ENCODE assay signal across 17 cellular contexts in the genomic region with DNA sequence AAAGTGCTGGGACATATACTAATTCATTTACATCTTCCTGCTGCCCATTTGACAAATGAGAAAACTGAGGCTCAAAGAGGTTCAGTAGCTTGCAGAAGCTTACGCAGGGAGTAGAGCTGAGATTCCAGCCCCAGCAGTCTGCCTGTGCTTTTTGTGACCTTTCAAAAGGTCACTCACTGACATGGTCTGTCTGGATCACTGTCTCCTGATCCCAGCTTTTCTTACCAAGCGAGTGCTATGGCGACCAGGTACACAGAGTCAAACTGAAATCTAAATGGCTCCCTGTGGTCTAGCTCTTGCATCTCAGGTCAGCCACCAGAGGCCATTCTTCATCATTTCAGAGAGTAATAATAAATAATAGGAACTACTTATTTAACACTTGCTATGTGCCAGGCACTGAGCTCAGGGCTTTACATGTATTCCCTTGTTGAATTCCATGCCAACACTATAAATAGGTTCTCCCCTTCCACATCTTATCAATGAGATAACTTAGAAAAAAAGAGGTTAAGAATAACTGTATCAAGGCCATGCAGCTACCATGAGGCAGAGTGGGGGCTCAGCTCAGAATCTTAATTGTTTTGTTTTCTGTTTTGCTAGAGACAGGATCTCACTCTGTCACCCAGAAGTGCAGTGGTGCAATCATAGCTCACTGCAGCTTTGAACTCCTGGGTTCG.
DNase-seq lines count a peak whose midpoint lies in the region; ATAC-seq and TF ChIP-seq lines count a peak whose summit lies in the region.
"Had no signal": no experiment of that assay in that cellular context is flagged by ENCODE, and none has a peak within 500 bp of the region (broad histone marks: within the 10 kb centered on the region; RNA-seq: fewer than 3 reads in every experiment).

No MANE protein-coding gene starts in this region.

- H3K27me3 Mint-ChIP-seq in GM23338 (ENCODE audit: insufficient read depth, low read depth, poor library complexity) = peaks cover 4% of the 10 kb centered on the region
- H3K27me3 Mint-ChIP-seq in CD4-positive, alpha-beta memory T cell = no peaks in the 10 kb centered on the region
- H3K27me3 Mint-ChIP-seq: CD4-positive, CD25-positive, alpha-beta regulatory T cell had no signal

- H2BK120ac ChIP-seq in mesendoderm (ENCODE audit: low read depth, low read length) = no peak overlapping the region

- H3K4me2 ChIP-seq in GM23338 (no peak overlapping the region), mesendoderm (ENCODE audit: low read length) (no peak overlapping the region)

- H3K4me3 Mint-ChIP-seq in GM23338 = no peak overlapping the region
- no peak overlapping the region for H3K4me3 Mint-ChIP-seq in CD4-positive, alpha-beta memory T cell
- H3K4me3 Mint-ChIP-seq: CD4-positive, CD25-positive, alpha-beta regulatory T cell had no signal

- no peak overlapping the region for H3K4ac ChIP-seq in mesendoderm (ENCODE audit: low read depth, low read length)

- CTCF ChIA-PET in CD4-positive, alpha-beta memory T cell (lab: Charles Lee; ENCODE audit: partially characterized antibody) = no interaction called here

- peaks cover 7% of the 10 kb centered on the region for H3K9me2 ChIP-seq in GM23338 (ENCODE audit: insufficient read depth)

- H2AFZ ChIP-seq in GM23338 = no peak overlapping the region

- H2AK5ac ChIP-seq in mesendoderm (ENCODE audit: low read length) = no peak overlapping the region

- H3K23ac ChIP-seq in mesendoderm (ENCODE audit: low read length) = no peak overlapping the region

- no peak overlapping the region for H2BK15ac ChIP-seq in mesendoderm (replicated peaks; ENCODE audit: low read depth)

- no peaks in the 10 kb centered on the region for H3K9me3 Mint-ChIP-seq in GM23338
- peaks cover 2 to 34% (median 23%) of the 10 kb centered on the region in 8 donors for H3K9me3 Mint-ChIP-seq in CD4-positive, alpha-beta memory T cell

- DNase-seq in Right ventricle myocardium superior (no peak), left cardiac atrium (no peak), GM23338 (ENCODE audit: low spot score) (peak; percentile 6), left ventricle myocardium inferior (no peak), mesendoderm (peak; percentile 58), mucosa of descending colon (no peak)
- no peak for DNase-seq in CD4-positive, alpha-beta memory T cell
- DNase-seq: ACHN; BE2C; C1 segment of cervical spinal cord; Caco-2; CD4-positive, CD25-positive, alpha-beta regulatory T cell; GF-D8; GOT3; H7 had no signal

- no peaks in the 10 kb centered on the region for H3K79me1 ChIP-seq in mesendoderm (ENCODE audit: low read length)

- H3K56ac ChIP-seq in mesendoderm (ENCODE audit: low read length) = no peak overlapping the region

- H3K9me3 ChIP-seq in left ventricle myocardium inferior (replicated peaks) (peaks cover 13% of the 10 kb centered on the region), mucosa of descending colon (peaks cover 33% of the 10 kb centered on the region)
- no peaks in the 10 kb centered on the region for H3K9me3 ChIP-seq in CD4-positive, alpha-beta memory T cell (ENCODE audit: control insufficient read depth in 1 of 2, low read length in 2 of 2)
- H3K9me3 ChIP-seq: BE2C, Caco-2 had no signal

- no peak overlapping the region for H4K5ac ChIP-seq in mesendoderm (ENCODE audit: low read length)

- H3K27me3 ChIP-seq in GM23338 (ENCODE audit: insufficient read depth) = no peaks in the 10 kb centered on the region
- no peaks in the 10 kb centered on the region for H3K27me3 ChIP-seq in left ventricle myocardium inferior (ENCODE audit: low read depth)
- no peaks in the 10 kb centered on the region for H3K27me3 ChIP-seq in mesendoderm (ENCODE audit: insufficient read depth, low read length, poor library complexity)
- H3K27me3 ChIP-seq in CD4-positive, alpha-beta memory T cell (ENCODE audit: insufficient read depth, low read length) = no peaks in the 10 kb centered on the region
- H3K27me3 ChIP-seq: BE2C had no signal

- no peak overlapping the region for H3K27ac Mint-ChIP-seq in GM23338
- no peak overlapping the region for H3K27ac Mint-ChIP-seq in CD4-positive, alpha-beta memory T cell
- H3K27ac Mint-ChIP-seq: CD4-positive, CD25-positive, alpha-beta regulatory T cell had no signal

- TF ChIP-seq CTCF in GM23338 (conservative IDR thresholded peaks at IDR 0.05; ENCODE audit: low read depth in 2 of 2) (no peak), left ventricle myocardium inferior (IDR thresholded peaks at IDR 0.05; ENCODE audit: borderline replicate concordance) (no peak), mucosa of descending colon (IDR thresholded peaks at IDR 0.05) (no peak)

- H3K18ac ChIP-seq in mesendoderm (ENCODE audit: low read length) = no peak overlapping the region

- WGBS in mesendoderm (ENCODE audit: extremely low coverage, insufficient coverage, low lambda C conversion rate) = no CpG with 5 or more reads among the region's 4 CpGs

- ATAC-seq in Right ventricle myocardium superior (ENCODE audit: poor library complexity) = peak; percentile 76
- ATAC-seq in left cardiac atrium = no peak
- no peak for ATAC-seq in GM23338
- no peak for ATAC-seq in mucosa of descending colon
- no peak for ATAC-seq in HG02885 (IDR thresholded peaks at IDR 0.05; ENCODE audit: poor library complexity, unreplicated experiment)

- H3K4me3 ChIP-seq in GM23338 = no peak overlapping the region
- no peak overlapping the region for H3K4me3 ChIP-seq in left ventricle myocardium inferior
- H3K4me3 ChIP-seq in mesendoderm (ENCODE audit: low read length) = no peak overlapping the region
- H3K4me3 ChIP-seq in mucosa of descending colon = no peak overlapping the region
- no peak overlapping the region for H3K4me3 ChIP-seq in CD4-positive, alpha-beta memory T cell (ENCODE audit: low read length in 2 of 2)

- no peak overlapping the region for H2BK5ac ChIP-seq in mesendoderm (ENCODE audit: low read length)

- 0 out of 2 replicates have a peak, but pooled peaks cover 10% of the 10 kb centered on the region for H3K4me1 ChIP-seq in GM23338 (ENCODE audit: insufficient read depth)
- H3K4me1 ChIP-seq in left ventricle myocardium inferior = peaks cover 16% of the 10 kb centered on the region
- H3K4me1 ChIP-seq in mesendoderm (ENCODE audit: control insufficient read depth, low read depth, low read length) = no peaks in the 10 kb centered on the region
- H3K4me1 ChIP-seq in mucosa of descending colon (ENCODE audit: low read depth) = no peaks in the 10 kb centered on the region
- no peaks in the 10 kb centered on the region for H3K4me1 ChIP-seq in CD4-positive, alpha-beta memory T cell (ENCODE audit: insufficient read depth, low read length)
- H3K4me1 ChIP-seq: BE2C, Caco-2 had no signal

- H3K79me2 ChIP-seq in GM23338 (replicated peaks; ENCODE audit: insufficient read depth) (no peaks in the 10 kb centered on the region), mesendoderm (ENCODE audit: control insufficient read depth, insufficient read depth, low read length) (no peaks in the 10 kb centered on the region)

- POLR2A ChIA-PET in CD4-positive, alpha-beta memory T cell (lab: Charles Lee; ENCODE audit: partially characterized antibody) = no interaction called here

- no peaks in the 10 kb centered on the region for H4K20me1 ChIP-seq in GM23338 (replicated peaks; ENCODE audit: insufficient read depth)

- H3K27ac ChIP-seq in GM23338 (ENCODE audit: low read depth) (no peak overlapping the region), left ventricle myocardium inferior (replicated peaks) (peak overlapping the region; percentile 73), mesendoderm (ENCODE audit: low read depth, low read length) (no peak overlapping the region)
- no peak overlapping the region for H3K27ac ChIP-seq in CD4-positive, alpha-beta memory T cell (ENCODE audit: low read depth, low read length)
- H3K27ac ChIP-seq: HL-60 had no signal

- intact Hi-C loops in Right ventricle myocardium superior (cut with DNase I) = no loop called here
- intact Hi-C loops in left cardiac atrium (cut with DNase I) = no loop called here
- intact Hi-C loops in left ventricle myocardium inferior (cut with micrococcal nuclease) = no loop called here
- intact Hi-C loops in mucosa of descending colon (cut with DNase I, micrococcal nuclease) = no loop called here
- intact Hi-C loops in CD4-positive, alpha-beta memory T cell (cut with micrococcal nuclease) = no loop called here

- H3K9ac ChIP-seq in mesendoderm (ENCODE audit: low read length) = no peak overlapping the region

- no peaks in the 10 kb centered on the region for H3F3A ChIP-seq in GM23338 (replicated peaks; ENCODE audit: low read depth)

- H3K36me3 ChIP-seq in GM23338 (ENCODE audit: insufficient read depth) = no peaks in the 10 kb centered on the region
- no peaks in the 10 kb centered on the region for H3K36me3 ChIP-seq in left ventricle myocardium inferior
- H3K36me3 ChIP-seq in mesendoderm (ENCODE audit: control insufficient read depth, insufficient read depth, low read length) = no peaks in the 10 kb centered on the region
- no peaks in the 10 kb centered on the region for H3K36me3 ChIP-seq in mucosa of descending colon (ENCODE audit: low read depth)
- no peaks in the 10 kb centered on the region for H3K36me3 ChIP-seq in CD4-positive, alpha-beta memory T cell (ENCODE audit: insufficient read depth, low read length)
- H3K36me3 ChIP-seq: BE2C had no signal

- H4K8ac ChIP-seq in mesendoderm (ENCODE audit: low read depth, low read length) = no peak overlapping the region

- H3K4me1 Mint-ChIP-seq in GM23338 = peaks cover 10% of the 10 kb centered on the region
- no peaks in the 10 kb centered on the region for H3K4me1 Mint-ChIP-seq in CD4-positive, alpha-beta memory T cell
- H3K4me1 Mint-ChIP-seq: CD4-positive, CD25-positive, alpha-beta regulatory T cell had no signal

- peaks cover 10% of the 10 kb centered on the region; the same call in 1 of the 3 replicates for H3K36me3 Mint-ChIP-seq in GM23338 (ENCODE audit: low read depth)
- H3K36me3 Mint-ChIP-seq in CD4-positive, alpha-beta memory T cell = no peaks in the 10 kb centered on the region
- H3K36me3 Mint-ChIP-seq: CD4-positive, CD25-positive, alpha-beta regulatory T cell had no signal

TF ChIP-seq in GM23338, 12 proteins besides CTCF, POLR2A, EP300 and RAD21:
- TF ChIP-seq STAT1 (IDR thresholded peaks at IDR 0.05; ENCODE audit: unreplicated experiment) (no peak), NANOG (IDR thresholded peaks at IDR 0.05; ENCODE audit: borderline replicate concordance) (no peak), JUNB (IDR thresholded peaks at IDR 0.05; ENCODE audit: unreplicated experiment) (no peak)
TF ChIP-seq in GM23338: peak in this region for 0.

Comparison
In these comparisons a context has a peak if more than half of its experiments do, and no peak if none do; other contexts are left out.
1. DNase-seq: peak in GM23338 (single experiment) and mesendoderm (single experiment); none in Right ventricle myocardium superior (single experiment), left cardiac atrium (single experiment), left ventricle myocardium inferior (single experiment), mucosa of descending colon (0 of 3) and CD4-positive, alpha-beta memory T cell (0 of 5).